2 cellular contexts compared by ENCODE assay signal in genomic region chr19:36003284-36003683, GRCh38.
A peak's percentile ranks its signal among the peaks of the same experiment; 100 is the strongest.
TF ChIP-seq lines count a peak whose summit lies in the region.

No MANE protein-coding gene starts in this region.

TF ChIP-seq in A549, 52 proteins besides CTCF, POLR2A, EP300 and RAD21:
- no peak for TF ChIP-seq MAX (IDR thresholded peaks at IDR 0.05)
- TF ChIP-seq ZNF302 (CRISPR knock-in tag; IDR thresholded peaks at IDR 0.05), result no peak
- TF ChIP-seq ELK1 (IDR thresholded peaks at IDR 0.05; ENCODE audit: low read depth, low read length), result no peak
- TF ChIP-seq JUNB (IDR thresholded peaks at IDR 0.05), result no peak
- TF ChIP-seq CBX8 (IDR thresholded peaks at IDR 0.05), result no peak
- TF ChIP-seq EHMT2 (IDR thresholded peaks at IDR 0.05; ENCODE audit: low read depth), result no peak
- TF ChIP-seq KDM1A (IDR thresholded peaks at IDR 0.05; ENCODE audit: low read depth), result no peak
- TF ChIP-seq ZC3H11A (IDR thresholded peaks at IDR 0.05), result no peak
- no peak for TF ChIP-seq MYC (IDR thresholded peaks at IDR 0.05; ENCODE audit: borderline replicate concordance, low read length)
- no peak for TF ChIP-seq ATOH8 (CRISPR knock-in tag; IDR thresholded peaks at IDR 0.05; ENCODE audit: low read depth)

TF ChIP-seq in HEK293, 187 proteins besides CTCF, POLR2A, EP300 and RAD21 (continued from another document):
- TF ChIP-seq ZNF513 (tag by site-specific recombination; IDR thresholded peaks at IDR 0.05), result peak; percentile 91
